In genomic region chr6:30066577-30067459, GRCh38 we compare ENCODE assay signal across 8 cellular contexts. TPM values are rescaled to one million over a fixed set of nuclear protein-coding genes. Genes with fewer than 3 reads are reported as not detected.
DNase-seq lines count a peak whose midpoint lies in the region; ATAC-seq and TF ChIP-seq lines count a peak whose summit lies in the region.

PPP1R11 (plus strand) TSS chr6:30067198; CDS start chr6:30067411, 213 bp downstream.

- H3K27me3 ChIP-seq in KMS-11 (ENCODE audit: insufficient read depth, low read depth) (no peaks in the 10 kb centered on the region), Peyer's patch (peaks cover 0 to 4% of the 10 kb centered on the region in 2 donors), esophagus (ENCODE audit: control insufficient read depth in 1 of 2, insufficient read depth in 2 of 2, low read length in 2 of 2) (no peaks in the 10 kb centered on the region), mucosa of stomach (ENCODE audit: control insufficient read depth, insufficient read depth, low read length) (no peaks in the 10 kb centered on the region)

- H3K9ac ChIP-seq in KMS-11 (peak within 1 kb of the TSS; percentile 48; the same call in 1 of the 2 replicates), mucosa of stomach (ENCODE audit: low read length) (peak within 1 kb of the TSS; percentile 78)

- DNase-seq in DMS53 treated with DMSO at 0.1 percent for 48 hours (lab: John Stamatoyannopoulos, UW; ENCODE audit: unreplicated experiment) (peak; percentile 98), Peyer's patch (peak; percentile 98 to 99 (median 99))
- DNase-seq in activated T-cell treated with anti-CD3 and anti-CD28 coated beads, Interleukin-2, amount 50 U/mL, for 48 hours: peak; percentile 98
- DNase-seq in stimulated activated CD8-positive, alpha-beta memory T cell treated with anti-CD3 and anti-CD28 coated beads, Interleukin-7, amount 100 ng/mL, for 1 hour (ENCODE audit: low read depth in 2 of 2): peak; percentile 95 to 96

- H3K4me3 ChIP-seq in KMS-11 (IDR thresholded peaks at IDR 0.05; ENCODE audit: insufficient read depth, low read depth, low read length) (peak within 1 kb of the TSS; percentile 43), Peyer's patch (peak within 1 kb of the TSS; percentile 71 to 82 (median 76)), esophagus (ENCODE audit: low read depth in 1 of 2, low read length in 2 of 2) (peak within 1 kb of the TSS; percentile 71 to 81), mucosa of stomach (ENCODE audit: low read length) (peak within 1 kb of the TSS; percentile 89)

- peaks cover 22% of the 10 kb centered on the region for H3K4me1 ChIP-seq in KMS-11 (ENCODE audit: low read depth, poor library complexity, severe bottlenecking)
- H3K4me1 ChIP-seq in Peyer's patch: peaks cover 0 to 30% (median 7%) of the 10 kb centered on the region in 4 donors
- H3K4me1 ChIP-seq in esophagus (ENCODE audit: control insufficient read depth in 2 of 2, insufficient read depth in 2 of 2, low read length in 1 of 2): peaks cover 0 to 2% of the 10 kb centered on the region in 2 donors
- peaks cover 22% of the 10 kb centered on the region for H3K4me1 ChIP-seq in mucosa of stomach (ENCODE audit: control insufficient read depth, insufficient read depth, low read length)

- 0% methylated on average over 44 to 46 of the region's 46 CpGs for WGBS in esophagus, 2 donors

- peaks cover 21% of the 10 kb centered on the region; the same call in 1 of the 2 replicates for H3K79me2 ChIP-seq in KMS-11 (ENCODE audit: insufficient read depth, low read depth)

- H4K20me1 ChIP-seq in KMS-11 (ENCODE audit: insufficient read depth): no peaks in the 10 kb centered on the region

- ATAC-seq in GM21737 (IDR thresholded peaks at IDR 0.05; ENCODE audit: unreplicated experiment): peak; percentile 93

- TF ChIP-seq CTCF in KMS-11 (conservative IDR thresholded peaks at IDR 0.05; ENCODE audit: low read depth, low read length): no peak
- no peak for TF ChIP-seq CTCF in Peyer's patch (IDR thresholded peaks at IDR 0.05)

- peak; percentile 90 for TF ChIP-seq POLR2A in Peyer's patch (IDR thresholded peaks at IDR 0.05)

- peak within 1 kb of the TSS; percentile 86 for H2AFZ ChIP-seq in KMS-11 (ENCODE audit: low read depth)

- H3K27ac ChIP-seq in KMS-11 (peak within 1 kb of the TSS; percentile 58), Peyer's patch (peak within 1 kb of the TSS; percentile 89 to 97 (median 92)), esophagus (ENCODE audit: low read depth in 2 of 2, low read length in 1 of 2) (peak within 1 kb of the TSS; percentile 91 to 99)

- H3K9me3 ChIP-seq in Peyer's patch (no peaks in the 10 kb centered on the region), esophagus (ENCODE audit: control insufficient read depth in 2 of 2, insufficient read depth in 1 of 2, low read depth in 1 of 2, low read length in 1 of 2) (no peaks in the 10 kb centered on the region), mucosa of stomach (ENCODE audit: control insufficient read depth, low read length) (no peaks in the 10 kb centered on the region)

- peak within 1 kb of the TSS; percentile 79 for H3K4me2 ChIP-seq in KMS-11

- H3K36me3 ChIP-seq in KMS-11 (ENCODE audit: insufficient read depth) (no peaks in the 10 kb centered on the region), Peyer's patch (peaks cover 0 to 21% (median 0%) of the 10 kb centered on the region in 3 donors), esophagus (ENCODE audit: control insufficient read depth in 2 of 2, insufficient read depth in 2 of 2, low read length in 1 of 2) (peaks cover 0 to 9% of the 10 kb centered on the region in 2 donors), mucosa of stomach (ENCODE audit: control insufficient read depth, insufficient read depth, low read length) (no peaks in the 10 kb centered on the region)

RNA-seq across cellular contexts. Expression of gene PPP1R11, which starts in this region (rescaled TPM):
- 10 to 100 TPM; 44.6 to 75.7 (median 58.6) TPM for total RNA-seq in Peyer's patch
- 10 to 100 TPM; 41.0 to 54.8 TPM for polyA plus RNA-seq in esophagus

Comparison
In these comparisons a context has a peak if more than half of its experiments do, and no peak if none do; other contexts are left out.
1. Peak in every context shown above with its lines: DNase-seq, ATAC-seq, H3K4me3 ChIP-seq and H3K27ac ChIP-seq.